ENCODE assay signal across 14 cellular contexts in genomic region chr2:106163948-106164580, GRCh38. TPM values are rescaled to one million over a fixed set of nuclear protein-coding genes. Genes with fewer than 3 reads are reported as not detected.
DNase-seq lines count a peak whose midpoint lies in the region; ATAC-seq and TF ChIP-seq lines count a peak whose summit lies in the region.
"Had no signal": no experiment of that assay in that cellular context is flagged by ENCODE, and none has a peak within 500 bp of the region (broad histone marks: within the 10 kb centered on the region; RNA-seq: fewer than 3 reads in every experiment).

No MANE protein-coding gene starts in this region.

- peak overlapping the region; percentile 64 for H3K27ac Mint-ChIP-seq in activated B cell treated with CpG ODN at 0.5 μM for 24 hours

- H3K9me3 Mint-ChIP-seq in activated B cell treated with CpG ODN at 0.5 μM for 24 hours = no peaks in the 10 kb centered on the region

- no peak overlapping the region for H2AFZ ChIP-seq in hepatocyte

- TF ChIP-seq CTCF in activated B cell treated with CpG ODN at 0.5 μM for 24 hours (IDR thresholded peaks at IDR 0.05) (no peak), hepatocyte (IDR thresholded peaks at IDR 0.05; ENCODE audit: poor library complexity) (no peak)

- POLR2A ChIA-PET in activated B cell treated with CpG ODN at 0.5 μM for 24 hours (lab: Charles Lee) = no interaction called here

- peak; percentile 8 for DNase-seq in GM04504 (ENCODE audit: low read depth)
- no peak for DNase-seq in activated B cell treated with CpG ODN at 0.5 μM for 24 hours
- peak; percentile 70 for DNase-seq in hepatocyte (ENCODE audit: low spot score)
- DNase-seq in activated gamma-delta T cell (lab: John Stamatoyannopoulos, UW) = no peak
- no peak for DNase-seq in NCI-H1048 (lab: John Stamatoyannopoulos, UW)
- DNase-seq: heart right ventricle, NCI-H1436 treated with DMSO at 0.1 percent for 48 hours, NCI-H526, SHP77, substantia nigra had no signal

- no peaks in the 10 kb centered on the region for H3K9me3 ChIP-seq in BLaER1
- no peaks in the 10 kb centered on the region for H3K9me3 ChIP-seq in hepatocyte (ENCODE audit: low read depth)

- H3K27me3 ChIP-seq in BLaER1 (no peaks in the 10 kb centered on the region), hepatocyte (no peaks in the 10 kb centered on the region)
- H3K27me3 ChIP-seq: heart right ventricle had no signal

- H3K4me3 Mint-ChIP-seq in activated B cell treated with CpG ODN at 0.5 μM for 24 hours = no peak overlapping the region

- H3K4me2 ChIP-seq in BLaER1 (peak overlapping the region; percentile 96), hepatocyte (no peak overlapping the region)

- H3K27me3 Mint-ChIP-seq in activated B cell treated with CpG ODN at 0.5 μM for 24 hours = no peaks in the 10 kb centered on the region

- H3K9me2 ChIP-seq in hepatocyte (replicated peaks; ENCODE audit: insufficient read depth) = no peaks in the 10 kb centered on the region

- peaks cover 76% of the 10 kb centered on the region for H3K4me1 Mint-ChIP-seq in activated B cell treated with CpG ODN at 0.5 μM for 24 hours

- H4K20me1 ChIP-seq in BLaER1 = no peaks in the 10 kb centered on the region
- no peaks in the 10 kb centered on the region for H4K20me1 ChIP-seq in hepatocyte (ENCODE audit: insufficient read depth, poor library complexity, severe bottlenecking)

- ATAC-seq in activated B cell treated with CpG ODN at 0.5 μM for 24 hours (ENCODE audit: low read depth) (no peak), HG02981 (IDR thresholded peaks at IDR 0.05; ENCODE audit: unreplicated experiment) (no peak), GM19351 (IDR thresholded peaks at IDR 0.05; ENCODE audit: unreplicated experiment) (no peak)
- ATAC-seq: heart right ventricle had no signal

- 51% methylated on average over 6 of the region's 6 CpGs for WGBS in hepatocyte (ENCODE audit: low lambda C conversion rate, missing lambda C conversion rate)

- H3K27ac ChIP-seq in BLaER1 = peak overlapping the region; percentile 96
- H3K27ac ChIP-seq in hepatocyte = peak overlapping the region; percentile 84
- H3K27ac ChIP-seq: C4-2B, heart right ventricle had no signal

- H3K36me3 ChIP-seq in BLaER1 (peaks cover 19% of the 10 kb centered on the region; the same call in 1 of the 2 replicates), hepatocyte (replicated peaks; ENCODE audit: insufficient read depth, low read depth) (no peaks in the 10 kb centered on the region)

- peaks cover 86% of the 10 kb centered on the region for H3K4me1 ChIP-seq in BLaER1
- H3K4me1 ChIP-seq in hepatocyte (ENCODE audit: insufficient read depth) = peaks cover 35% of the 10 kb centered on the region

- peak overlapping the region; percentile 60 for H3K9ac ChIP-seq in BLaER1

- H3K4me3 ChIP-seq in BLaER1 = no peak overlapping the region
- no peak overlapping the region for H3K4me3 ChIP-seq in hepatocyte
- H3K4me3 ChIP-seq: heart right ventricle had no signal

- peaks cover 10% of the 10 kb centered on the region for H3K36me3 Mint-ChIP-seq in activated B cell treated with CpG ODN at 0.5 μM for 24 hours (ENCODE audit: low read depth)

- CTCF ChIA-PET in activated B cell treated with CpG ODN at 0.5 μM for 24 hours (lab: Charles Lee) = no interaction called here

- intact Hi-C loops in activated B cell treated with CpG ODN at 0.5 μM for 24 hours (cut with micrococcal nuclease) = no loop called here

- peaks cover 41% of the 10 kb centered on the region for H3K79me2 ChIP-seq in hepatocyte

RNA-seq across cellular contexts. Expression of gene UXS1, which starts 30.0 kb away (rescaled TPM):
- 20.0 and 24.2 TPM in 2 replicates for total RNA-seq in activated B cell treated with CpG ODN at 0.5 μM for 24 hours
- 46.5 and 68.4 TPM in 2 replicates for total RNA-seq in hepatocyte
- polyA plus RNA-seq in hepatocyte = 83.2 and 84.9 TPM in 2 replicates

Comparison
In these comparisons a context has a peak if more than half of its experiments do, and no peak if none do; other contexts are left out.
1. DNase-seq: peak in GM04504 (single experiment) and hepatocyte (single experiment); none in activated B cell treated with CpG ODN at 0.5 μM for 24 hours (single experiment), activated gamma-delta T cell (single experiment) and NCI-H1048 (single experiment).